ENCODE assay signal across 1 cellular context in genomic region chr9:13750061-13750460, GRCh38.
TF ChIP-seq lines count a peak whose summit lies in the region.

No MANE protein-coding gene starts in this region.

TF ChIP-seq in SK-N-SH, 30 proteins besides CTCF, POLR2A, EP300 and RAD21 (continued from another document):
- peak; percentile 26; the same call in 1 of the 2 replicates for TF ChIP-seq RXRA (IDR thresholded peaks at IDR 0.05; ENCODE audit: borderline replicate concordance, low read depth)
- peak; percentile 19; the same call in 1 of the 2 replicates for TF ChIP-seq POLR2AphosphoS5 (IDR thresholded peaks at IDR 0.05; ENCODE audit: low read depth, low read length)
- TF ChIP-seq NFIC (IDR thresholded peaks at IDR 0.05; ENCODE audit: borderline replicate concordance), result peak; percentile 73; the same call in 1 of the 2 replicates
- TF ChIP-seq MAX (IDR thresholded peaks at IDR 0.05; ENCODE audit: low read depth), result no peak
- TF ChIP-seq, protein P1, sequence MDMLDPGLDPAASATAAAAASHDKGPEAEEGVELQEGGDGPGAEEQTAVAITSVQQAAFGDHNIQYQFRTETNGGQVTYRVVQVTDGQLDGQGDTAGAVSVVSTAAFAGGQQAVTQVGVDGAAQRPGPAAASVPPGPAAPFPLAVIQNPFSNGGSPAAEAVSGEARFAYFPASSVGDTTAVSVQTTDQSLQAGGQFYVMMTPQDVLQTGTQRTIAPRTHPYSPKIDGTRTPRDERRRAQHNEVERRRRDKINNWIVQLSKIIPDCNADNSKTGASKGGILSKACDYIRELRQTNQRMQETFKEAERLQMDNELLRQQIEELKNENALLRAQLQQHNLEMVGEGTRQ (IDR thresholded peaks at IDR 0.05; ENCODE audit: borderline replicate concordance, low read depth, low read length), result no peak
- TF ChIP-seq FOXM1 (IDR thresholded peaks at IDR 0.05; ENCODE audit: low read depth), result 0 out of 2 replicates have a peak, but pooled peaks have one; percentile 52
